33 cellular contexts compared by ENCODE assay signal in genomic region chr2:35292269-35292668, GRCh38.
"Had no signal": no experiment of that assay in that cellular context is flagged by ENCODE, and none has a peak within 500 bp of the region (broad histone marks: within the 10 kb centered on the region; RNA-seq: fewer than 3 reads in every experiment).

No MANE protein-coding gene starts in this region.

- H3K27me3 ChIP-seq: MG63, SJCRH30 had no signal

- H3K9me3 ChIP-seq: MG63, SJCRH30 had no signal

- DNase-seq: activated CD4-positive, alpha-beta memory T cell treated with anti-CD3 and anti-CD28 coated beads, Interleukin-2, amount 10 ng/mL, durations not matched to agents 7 days and 5 days; activated CD4-positive, alpha-beta T cell treated with anti-CD3 and anti-CD28 coated beads for 1 hour; activated CD4-positive, alpha-beta T cell treated with anti-CD3 and anti-CD28 coated beads for 48 hours; activated CD4-positive, CD25-positive, alpha-beta regulatory T cell; activated CD8-positive, alpha-beta memory T cell treated with anti-CD3 and anti-CD28 coated beads for 24 hours; activated CD8-positive, alpha-beta memory T cell treated with anti-CD3 and anti-CD28 coated beads, Interleukin-2, amount 10 ng/mL, durations not matched to agents 7 days and 5 days; activated CD8-positive, alpha-beta memory T cell treated with anti-CD3 and anti-CD28 coated beads, Interleukin-2, amount 50 U/mL, for 48 hours; activated effector memory CD4-positive, alpha-beta T cell treated with Interleukin-2 at 50 U/mL for 16 hours; activated naive CD4-positive, alpha-beta T cell treated with anti-CD3 and anti-CD28 coated beads, Interleukin-2, amount 10 ng/mL, durations not matched to agents 7 days and 5 days; activated naive CD8-positive, alpha-beta T cell treated with anti-CD3 and anti-CD28 coated beads, Interleukin-2, amount 50 U/mL, for 24 hours; activated T-cell treated with anti-CD3 and anti-CD28 coated beads, Interleukin-2, amount 50 U/mL, for 48 hours; anterior cingulate cortex; central memory CD4-positive, alpha-beta T cell; Karpas-422; KBM-7; MG63; NCI-H1048; NCI-H1105 treated with DMSO at 0.1 percent for 48 hours; NCI-H1436; NCI-H187; NCI-H2029 treated with DMSO at 0.1 percent for 48 hours; NCI-H2107; NCI-H226; NCI-H446 treated with DMSO at 0.1 percent for 48 hours; NCI-H524 treated with DMSO at 0.1 percent for 48 hours; NCI-H748 treated with DMSO at 0.1 percent for 48 hours; NK-92 treated with Interleukin-12 subunit alpha and Interleukin-12 subunit beta, amount 100 ng/mL, for 24 hours; SHP77; SJCRH30; T1000 had no signal

- H3K4me1 ChIP-seq: SJCRH30 had no signal

- H3K36me3 ChIP-seq: MG63, SJCRH30, WERI-Rb-1 had no signal

- H3K4me3 ChIP-seq: MG63, SJCRH30, SK-N-MC had no signal

- H3K27ac ChIP-seq: SJCRH30, SK-N-MC, WERI-Rb-1 had no signal

- ATAC-seq: activated CD8-positive, alpha-beta memory T cell treated with anti-CD3 and anti-CD28 coated beads, Interleukin-2, amount 10 ng/mL, durations not matched to agents 7 days and 5 days; activated naive CD8-positive, alpha-beta T cell treated with anti-CD3 and anti-CD28 coated beads, Interleukin-2, amount 50 U/mL, for 24 hours; Panc1 had no signal
